In the genomic region with DNA sequence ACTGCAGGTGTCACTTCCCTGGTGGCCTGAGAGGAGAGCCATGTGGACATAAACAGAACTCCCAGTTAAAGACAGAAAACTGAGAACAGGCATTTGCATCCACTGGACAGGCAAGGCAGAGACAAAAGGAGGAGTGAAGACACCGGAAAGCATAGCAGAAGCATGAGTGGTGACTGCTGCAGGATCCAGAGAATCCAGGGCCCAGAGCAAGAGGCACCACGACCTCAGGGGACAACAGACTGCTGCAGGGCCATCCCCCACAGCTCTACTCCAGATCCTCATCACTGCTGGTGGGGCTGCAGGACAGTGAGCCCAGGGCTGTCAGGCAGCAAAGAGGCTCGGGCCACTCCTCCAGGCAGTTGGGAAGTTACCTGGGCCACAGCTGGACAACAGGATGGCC, we compare ENCODE assay signal across 1 cellular context.
TF ChIP-seq lines count a peak whose summit lies in the region.

No MANE protein-coding gene starts in this region.

TF ChIP-seq in GM23338, 12 proteins besides CTCF, POLR2A, EP300 and RAD21 (continued from another document):
- TF ChIP-seq, protein P1, sequence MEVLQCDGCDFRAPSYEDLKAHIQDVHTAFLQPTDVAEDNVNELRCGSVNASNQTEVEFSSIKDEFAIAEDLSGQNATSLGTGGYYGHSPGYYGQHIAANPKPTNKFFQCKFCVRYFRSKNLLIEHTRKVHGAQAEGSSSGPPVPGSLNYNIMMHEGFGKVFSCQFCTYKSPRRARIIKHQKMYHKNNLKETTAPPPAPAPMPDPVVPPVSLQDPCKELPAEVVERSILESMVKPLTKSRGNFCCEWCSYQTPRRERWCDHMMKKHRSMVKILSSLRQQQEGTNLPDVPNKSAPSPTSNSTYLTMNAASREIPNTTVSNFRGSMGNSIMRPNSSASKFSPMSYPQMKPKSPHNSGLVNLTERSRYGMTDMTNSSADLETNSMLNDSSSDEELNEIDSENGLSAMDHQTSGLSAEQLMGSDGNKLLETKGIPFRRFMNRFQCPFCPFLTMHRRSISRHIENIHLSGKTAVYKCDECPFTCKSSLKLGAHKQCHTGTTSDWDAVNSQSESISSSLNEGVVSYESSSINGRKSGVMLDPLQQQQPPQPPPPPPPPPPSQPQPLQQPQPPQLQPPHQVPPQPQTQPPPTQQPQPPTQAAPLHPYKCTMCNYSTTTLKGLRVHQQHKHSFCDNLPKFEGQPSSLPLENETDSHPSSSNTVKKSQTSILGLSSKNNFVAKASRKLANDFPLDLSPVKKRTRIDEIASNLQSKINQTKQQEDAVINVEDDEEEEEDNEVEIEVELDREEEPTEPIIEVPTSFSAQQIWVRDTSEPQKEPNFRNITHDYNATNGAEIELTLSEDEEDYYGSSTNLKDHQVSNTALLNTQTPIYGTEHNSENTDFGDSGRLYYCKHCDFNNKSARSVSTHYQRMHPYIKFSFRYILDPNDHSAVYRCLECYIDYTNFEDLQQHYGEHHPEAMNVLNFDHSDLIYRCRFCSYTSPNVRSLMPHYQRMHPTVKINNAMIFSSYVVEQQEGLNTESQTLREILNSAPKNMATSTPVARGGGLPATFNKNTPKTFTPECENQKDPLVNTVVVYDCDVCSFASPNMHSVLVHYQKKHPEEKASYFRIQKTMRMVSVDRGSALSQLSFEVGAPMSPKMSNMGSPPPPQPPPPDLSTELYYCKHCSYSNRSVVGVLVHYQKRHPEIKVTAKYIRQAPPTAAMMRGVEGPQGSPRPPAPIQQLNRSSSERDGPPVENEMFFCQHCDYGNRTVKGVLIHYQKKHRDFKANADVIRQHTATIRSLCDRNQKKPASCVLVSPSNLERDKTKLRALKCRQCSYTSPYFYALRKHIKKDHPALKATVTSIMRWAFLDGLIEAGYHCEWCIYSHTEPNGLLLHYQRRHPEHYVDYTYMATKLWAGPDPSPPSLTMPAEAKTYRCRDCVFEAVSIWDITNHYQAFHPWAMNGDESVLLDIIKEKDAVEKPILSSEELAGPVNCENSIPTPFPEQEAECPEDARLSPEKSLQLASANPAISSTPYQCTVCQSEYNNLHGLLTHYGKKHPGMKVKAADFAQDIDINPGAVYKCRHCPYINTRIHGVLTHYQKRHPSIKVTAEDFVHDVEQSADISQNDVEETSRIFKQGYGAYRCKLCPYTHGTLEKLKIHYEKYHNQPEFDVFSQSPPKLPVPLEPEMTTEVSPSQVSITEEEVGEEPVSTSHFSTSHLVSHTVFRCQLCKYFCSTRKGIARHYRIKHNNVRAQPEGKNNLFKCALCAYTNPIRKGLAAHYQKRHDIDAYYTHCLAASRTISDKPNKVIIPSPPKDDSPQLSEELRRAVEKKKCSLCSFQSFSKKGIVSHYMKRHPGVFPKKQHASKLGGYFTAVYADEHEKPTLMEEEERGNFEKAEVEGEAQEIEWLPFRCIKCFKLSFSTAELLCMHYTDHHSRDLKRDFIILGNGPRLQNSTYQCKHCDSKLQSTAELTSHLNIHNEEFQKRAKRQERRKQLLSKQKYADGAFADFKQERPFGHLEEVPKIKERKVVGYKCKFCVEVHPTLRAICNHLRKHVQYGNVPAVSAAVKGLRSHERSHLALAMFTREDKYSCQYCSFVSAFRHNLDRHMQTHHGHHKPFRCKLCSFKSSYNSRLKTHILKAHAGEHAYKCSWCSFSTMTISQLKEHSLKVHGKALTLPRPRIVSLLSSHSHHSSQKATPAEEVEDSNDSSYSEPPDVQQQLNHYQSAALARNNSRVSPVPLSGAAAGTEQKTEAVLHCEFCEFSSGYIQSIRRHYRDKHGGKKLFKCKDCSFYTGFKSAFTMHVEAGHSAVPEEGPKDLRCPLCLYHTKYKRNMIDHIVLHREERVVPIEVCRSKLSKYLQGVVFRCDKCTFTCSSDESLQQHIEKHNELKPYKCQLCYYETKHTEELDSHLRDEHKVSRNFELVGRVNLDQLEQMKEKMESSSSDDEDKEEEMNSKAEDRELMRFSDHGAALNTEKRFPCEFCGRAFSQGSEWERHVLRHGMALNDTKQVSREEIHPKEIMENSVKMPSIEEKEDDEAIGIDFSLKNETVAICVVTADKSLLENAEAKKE (CRISPR knock-in tag; IDR thresholded peaks at IDR 0.05) = no peak
- TF ChIP-seq ZNF114 (CRISPR knock-in tag; IDR thresholded peaks at IDR 0.05) = no peak
- TF ChIP-seq, protein P2, sequence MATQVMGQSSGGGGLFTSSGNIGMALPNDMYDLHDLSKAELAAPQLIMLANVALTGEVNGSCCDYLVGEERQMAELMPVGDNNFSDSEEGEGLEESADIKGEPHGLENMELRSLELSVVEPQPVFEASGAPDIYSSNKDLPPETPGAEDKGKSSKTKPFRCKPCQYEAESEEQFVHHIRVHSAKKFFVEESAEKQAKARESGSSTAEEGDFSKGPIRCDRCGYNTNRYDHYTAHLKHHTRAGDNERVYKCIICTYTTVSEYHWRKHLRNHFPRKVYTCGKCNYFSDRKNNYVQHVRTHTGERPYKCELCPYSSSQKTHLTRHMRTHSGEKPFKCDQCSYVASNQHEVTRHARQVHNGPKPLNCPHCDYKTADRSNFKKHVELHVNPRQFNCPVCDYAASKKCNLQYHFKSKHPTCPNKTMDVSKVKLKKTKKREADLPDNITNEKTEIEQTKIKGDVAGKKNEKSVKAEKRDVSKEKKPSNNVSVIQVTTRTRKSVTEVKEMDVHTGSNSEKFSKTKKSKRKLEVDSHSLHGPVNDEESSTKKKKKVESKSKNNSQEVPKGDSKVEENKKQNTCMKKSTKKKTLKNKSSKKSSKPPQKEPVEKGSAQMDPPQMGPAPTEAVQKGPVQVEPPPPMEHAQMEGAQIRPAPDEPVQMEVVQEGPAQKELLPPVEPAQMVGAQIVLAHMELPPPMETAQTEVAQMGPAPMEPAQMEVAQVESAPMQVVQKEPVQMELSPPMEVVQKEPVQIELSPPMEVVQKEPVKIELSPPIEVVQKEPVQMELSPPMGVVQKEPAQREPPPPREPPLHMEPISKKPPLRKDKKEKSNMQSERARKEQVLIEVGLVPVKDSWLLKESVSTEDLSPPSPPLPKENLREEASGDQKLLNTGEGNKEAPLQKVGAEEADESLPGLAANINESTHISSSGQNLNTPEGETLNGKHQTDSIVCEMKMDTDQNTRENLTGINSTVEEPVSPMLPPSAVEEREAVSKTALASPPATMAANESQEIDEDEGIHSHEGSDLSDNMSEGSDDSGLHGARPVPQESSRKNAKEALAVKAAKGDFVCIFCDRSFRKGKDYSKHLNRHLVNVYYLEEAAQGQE (IDR thresholded peaks at IDR 0.05; ENCODE audit: unreplicated experiment) = no peak
- TF ChIP-seq JUNB (IDR thresholded peaks at IDR 0.05; ENCODE audit: unreplicated experiment) = no peak
